12 cellular contexts compared by ENCODE assay signal in genomic region chr15:89492111-89492641, GRCh38. TPM values are rescaled to one million over a fixed set of nuclear protein-coding genes. Genes with fewer than 3 reads are reported as not detected.
DNase-seq lines count a peak whose midpoint lies in the region; ATAC-seq lines count a peak whose summit lies in the region.
"Had no signal": no experiment of that assay in that cellular context is flagged by ENCODE, and none has a peak within 500 bp of the region (broad histone marks: within the 10 kb centered on the region; RNA-seq: fewer than 3 reads in every experiment).

No MANE protein-coding gene starts in this region.

- peak; percentile 17 for ATAC-seq in activated naive CD8-positive, alpha-beta T cell treated with anti-CD3 and anti-CD28 coated beads, Interleukin-2, amount 50 U/mL, for 24 hours
- ATAC-seq in HG02763 (IDR thresholded peaks at IDR 0.05; ENCODE audit: unreplicated experiment): no peak
- ATAC-seq: left cardiac atrium had no signal

- no peaks in the 10 kb centered on the region for H3K4me1 ChIP-seq in mesendoderm (ENCODE audit: control insufficient read depth, low read depth, low read length)
- H3K4me1 ChIP-seq: uterus had no signal

- H3K9me3 Mint-ChIP-seq in activated naive CD8-positive, alpha-beta T cell treated with anti-CD3 and anti-CD28 coated beads, Interleukin-2, amount 50 U/mL, for 24 hours: no peaks in the 10 kb centered on the region

- H3K79me2 ChIP-seq in mesendoderm (ENCODE audit: control insufficient read depth, insufficient read depth, low read length): no peaks in the 10 kb centered on the region

- WGBS in mesendoderm (ENCODE audit: extremely low coverage, insufficient coverage, low lambda C conversion rate): no CpG with 5 or more reads among the region's 5 CpGs

- no peak overlapping the region for H2BK5ac ChIP-seq in mesendoderm (ENCODE audit: low read length)

- no peak overlapping the region for H3K4me3 ChIP-seq in mesendoderm (ENCODE audit: low read length)
- H3K4me3 ChIP-seq: uterus had no signal

- H3K4me3 Mint-ChIP-seq in activated naive CD8-positive, alpha-beta T cell treated with anti-CD3 and anti-CD28 coated beads, Interleukin-2, amount 50 U/mL, for 24 hours: no peak overlapping the region

- H3K27ac Mint-ChIP-seq in activated naive CD8-positive, alpha-beta T cell treated with anti-CD3 and anti-CD28 coated beads, Interleukin-2, amount 50 U/mL, for 24 hours: no peak overlapping the region

- H3K27me3 Mint-ChIP-seq in activated naive CD8-positive, alpha-beta T cell treated with anti-CD3 and anti-CD28 coated beads, Interleukin-2, amount 50 U/mL, for 24 hours: peaks cover 44% of the 10 kb centered on the region

- H2BK15ac ChIP-seq in mesendoderm (replicated peaks; ENCODE audit: low read depth): no peak overlapping the region

- H3K79me1 ChIP-seq in mesendoderm (ENCODE audit: low read length): no peaks in the 10 kb centered on the region

- H3K4me2 ChIP-seq in mesendoderm (ENCODE audit: low read length): no peak overlapping the region

- H3K23ac ChIP-seq in mesendoderm (ENCODE audit: low read length): no peak overlapping the region

- no peak overlapping the region for H3K9ac ChIP-seq in mesendoderm (ENCODE audit: low read length)

- no peaks in the 10 kb centered on the region for H3K36me3 Mint-ChIP-seq in activated naive CD8-positive, alpha-beta T cell treated with anti-CD3 and anti-CD28 coated beads, Interleukin-2, amount 50 U/mL, for 24 hours (ENCODE audit: low read depth)

- H3K56ac ChIP-seq in mesendoderm (ENCODE audit: low read length): no peak overlapping the region

- H3K27ac ChIP-seq in mesendoderm (ENCODE audit: low read depth, low read length): no peak overlapping the region
- H3K27ac ChIP-seq: uterus had no signal

- H4K8ac ChIP-seq in mesendoderm (ENCODE audit: low read depth, low read length): no peak overlapping the region

- peaks cover 4% of the 10 kb centered on the region for H3K27me3 ChIP-seq in mesendoderm (ENCODE audit: insufficient read depth, low read length, poor library complexity)

- peaks cover 9% of the 10 kb centered on the region for H3K4me1 Mint-ChIP-seq in activated naive CD8-positive, alpha-beta T cell treated with anti-CD3 and anti-CD28 coated beads, Interleukin-2, amount 50 U/mL, for 24 hours

- no peak overlapping the region for H2AK5ac ChIP-seq in mesendoderm (ENCODE audit: low read length)

- no peak overlapping the region for H3K4ac ChIP-seq in mesendoderm (ENCODE audit: low read depth, low read length)

- DNase-seq in NCI-H2227 (lab: John Stamatoyannopoulos, UW; ENCODE audit: unreplicated experiment): peak; percentile 16
- DNase-seq in NCI-H2227 treated with DMSO at 0.1 percent for 48 hours (lab: John Stamatoyannopoulos, UW): no peak
- DNase-seq in HT-29 (ENCODE audit: low spot score): peak; percentile 29
- DNase-seq in activated naive CD8-positive, alpha-beta T cell treated with anti-CD3 and anti-CD28 coated beads, Interleukin-2, amount 50 U/mL, for 24 hours: peak; percentile 18
- DNase-seq in mesendoderm: peak; percentile 61
- DNase-seq in NCI-H1092 treated with DMSO at 0.1 percent for 48 hours (lab: John Stamatoyannopoulos, UW): no peak
- DNase-seq in NCI-H2081 (lab: John Stamatoyannopoulos, UW): no peak
- DNase-seq: left cardiac atrium; stimulated activated CD4-positive, alpha-beta T cell treated with anti-CD3 and anti-CD28 coated beads, Interleukin-12 subunit alpha, Interleukin-12 subunit beta, amount 100 ng/mL, for 4 hours; T1000; uterus had no signal

- H3K36me3 ChIP-seq in mesendoderm (ENCODE audit: control insufficient read depth, insufficient read depth, low read length): no peaks in the 10 kb centered on the region
- H3K36me3 ChIP-seq: uterus had no signal

- H4K5ac ChIP-seq in mesendoderm (ENCODE audit: low read length): no peak overlapping the region

- no peak overlapping the region for H3K18ac ChIP-seq in mesendoderm (ENCODE audit: low read length)

- no peak overlapping the region for H2BK120ac ChIP-seq in mesendoderm (ENCODE audit: low read depth, low read length)

RNA-seq across cellular contexts. Expression of gene RHCG, which starts 4.2 kb away (rescaled TPM):
- not detected in 2 replicates for total RNA-seq in HT-29 (2014; rRNA removed; shearing (Covaris generic))
- polyA plus RNA-seq in mesendoderm (2013, experiment 1 of 2): 0.04 TPM
- 0.03 TPM for polyA plus RNA-seq in mesendoderm (2013, experiment 2 of 2)

Comparison
In these comparisons a context has a peak if more than half of its experiments do, and no peak if none do; other contexts are left out.
1. DNase-seq: peak in NCI-H2227 (single experiment), HT-29 (single experiment), activated naive CD8-positive, alpha-beta T cell treated with anti-CD3 and anti-CD28 coated beads, Interleukin-2, amount 50 U/mL, for 24 hours (single experiment) and mesendoderm (single experiment); none in NCI-H2227 treated with DMSO at 0.1 percent for 48 hours (single experiment), NCI-H1092 treated with DMSO at 0.1 percent for 48 hours (single experiment) and NCI-H2081 (0 of 2).